27 cellular contexts compared by ENCODE assay signal in genomic region chr10:85857791-85858190, GRCh38.
"Had no signal": no experiment of that assay in that cellular context is flagged by ENCODE, and none has a peak within 500 bp of the region (broad histone marks: within the 10 kb centered on the region; RNA-seq: fewer than 3 reads in every experiment).

No MANE protein-coding gene starts in this region.

- H3K4me3 ChIP-seq: ascending aorta had no signal

- H3K36me3 ChIP-seq: ascending aorta had no signal

- H3K9me3 ChIP-seq: ascending aorta had no signal

- FAIRE-seq: TTC549 had no signal

- H3K4me1 ChIP-seq: ascending aorta had no signal

- DNase-seq: activated B cell treated with CpG ODN at 0.5 μM for 24 hours; activated CD4-positive, alpha-beta memory T cell treated with anti-CD3 and anti-CD28 coated beads for 36 hours; activated CD4-positive, alpha-beta T cell treated with anti-CD3 and anti-CD28 coated beads for 4 hours; activated CD4-positive, alpha-beta T cell treated with anti-CD3 and anti-CD28 coated beads, Interleukin-2, amount 10 ng/mL, durations not matched to agents 24 days and 14 days; activated CD4-positive, alpha-beta T cell treated with anti-CD3 and anti-CD28 coated beads, Interleukin-2, amount 50 U/mL, for 1 hour; activated CD4-positive, alpha-beta T cell treated with anti-CD3 and anti-CD28 coated beads, Interleukin-2, amount 50 U/mL, for 4 hours; activated CD4-positive, CD25-positive, alpha-beta regulatory T cell treated with anti-CD3 and anti-CD28 coated beads, Interleukin-2, amount 50 U/mL, for 72 hours; activated CD8-positive, alpha-beta memory T cell treated with anti-CD3 and anti-CD28 coated beads, Interleukin-2, amount 50 U/mL, for 4 hours; activated CD8-positive, alpha-beta T cell treated with anti-CD3 and anti-CD28 coated beads for 36 hours; activated effector memory CD4-positive, alpha-beta T cell treated with Interleukin-2 at 50 U/mL for 16 hours; activated gamma-delta T cell; activated naive CD4-positive, alpha-beta T cell treated with anti-CD3 and anti-CD28 coated beads, Interleukin-2, amount 50 U/mL, for 16 hours; activated naive CD4-positive, alpha-beta T cell treated with Interleukin-2 at 50 U/mL for 16 hours; activated naive CD8-positive, alpha-beta T cell treated with anti-CD3 and anti-CD28 coated beads for 36 hours; activated T-cell treated with anti-CD3 and anti-CD28 coated beads for 4 hours; activated T-cell treated with anti-CD3 and anti-CD28 coated beads, Interleukin-2, amount 50 U/mL, for 1 hour; activated T-cell treated with anti-CD3 and anti-CD28 coated beads, Interleukin-2, amount 50 U/mL, for 48 hours; amygdala; anterior cingulate cortex; central memory CD4-positive, alpha-beta T cell; T-helper 1 cell; T-helper 2 cell; T-helper 9 cell had no signal

- H3K27me3 ChIP-seq: ascending aorta had no signal

- H3K27ac ChIP-seq: ascending aorta, VCaP had no signal

- ATAC-seq: activated CD8-positive, alpha-beta T cell treated with anti-CD3 and anti-CD28 coated beads for 36 hours; activated naive CD4-positive, alpha-beta T cell treated with anti-CD3 and anti-CD28 coated beads, Interleukin-2, amount 50 U/mL, for 72 hours had no signal
